21 cellular contexts compared by ENCODE assay signal in the genomic region with DNA sequence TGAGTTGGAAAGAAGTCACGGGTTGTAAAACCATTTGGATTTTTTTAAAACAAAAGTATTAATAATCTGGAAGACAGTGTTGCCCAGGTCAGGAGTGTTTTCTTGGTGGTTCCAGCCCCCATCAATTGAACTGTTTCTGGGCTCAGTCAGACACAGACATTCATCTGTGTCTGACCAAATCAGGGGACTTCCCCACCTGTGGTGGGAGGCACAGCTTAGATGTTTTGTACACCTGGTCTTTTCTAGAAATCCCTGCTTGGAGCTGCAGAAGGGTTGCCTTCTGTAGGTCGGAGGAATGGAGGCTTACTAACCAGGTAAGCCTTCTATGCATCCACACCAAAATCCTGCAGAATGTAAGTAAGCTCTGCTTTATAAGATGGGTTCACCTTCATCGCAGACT.
DNase-seq lines count a peak whose midpoint lies in the region; ATAC-seq and TF ChIP-seq lines count a peak whose summit lies in the region.
"Had no signal": no experiment of that assay in that cellular context is flagged by ENCODE, and none has a peak within 500 bp of the region (broad histone marks: within the 10 kb centered on the region; RNA-seq: fewer than 3 reads in every experiment).

No MANE protein-coding gene starts in this region.

- no peak overlapping the region for H3K23ac ChIP-seq in neuronal stem cell (ENCODE audit: low read depth, low read length, poor library complexity)

- H2BK12ac ChIP-seq in neuronal stem cell (ENCODE audit: low read length), result no peak overlapping the region

- H3K4me2 ChIP-seq in BLaER1 (no peak overlapping the region), OCI-LY7 (ENCODE audit: low read length) (no peak overlapping the region), neuronal stem cell (ENCODE audit: insufficient read depth, low read length, poor library complexity, severe bottlenecking) (no peak overlapping the region)

- no peak overlapping the region for H2BK5ac ChIP-seq in neuronal stem cell (ENCODE audit: low read length)

- no peak overlapping the region for H4K91ac ChIP-seq in neuronal stem cell (ENCODE audit: low read depth, low read length, poor library complexity)

- H3K4ac ChIP-seq in neuronal stem cell (ENCODE audit: low read length), result no peak overlapping the region

- H3K9me3 ChIP-seq in BLaER1 (no peaks in the 10 kb centered on the region), OCI-LY7 (ENCODE audit: low read length) (no peaks in the 10 kb centered on the region), neuronal stem cell (replicated peaks in 1 of 2; ENCODE audit: control insufficient read depth in 2 of 2, insufficient read depth in 1 of 2, low read depth in 1 of 2, low read length in 2 of 2) (no peaks in the 10 kb centered on the region)
- H3K9me3 ChIP-seq: BE2C, SJCRH30 had no signal

- H3K4me1 ChIP-seq in BLaER1, result peaks cover 11% of the 10 kb centered on the region
- H3K4me1 ChIP-seq in OCI-LY7 (ENCODE audit: insufficient read depth, low read length, poor library complexity, severe bottlenecking), result peaks cover 31% of the 10 kb centered on the region
- peaks cover 16 to 23% of the 10 kb centered on the region in 2 donors for H3K4me1 ChIP-seq in neuronal stem cell (ENCODE audit: control insufficient read depth in 2 of 2, insufficient read depth in 1 of 2, low read depth in 1 of 2, low read length in 2 of 2)
- H3K4me1 ChIP-seq: BE2C, SJCRH30 had no signal

- CTCF ChIA-PET in GM10248 (lab: Yijun Ruan, JAX), result interaction anchor here (0.7 to 11.2 kb wide), 9 partner anchors 10 to 65 kb away, joined by 3 to 183 read pairs (median 4); partner anchors contain the start of gene CDS2
- CTCF ChIA-PET in OCI-LY7 (lab: Charles Lee; ENCODE audit: unreplicated experiment), result no interaction called here

- no peaks in the 10 kb centered on the region for H3K9me3 Mint-ChIP-seq in effector memory CD8-positive, alpha-beta T cell
- no peaks in the 10 kb centered on the region for H3K9me3 Mint-ChIP-seq in T-helper 2 cell treated with Interferon-gamma antibody and Interleukin-4, amounts not matched to agents 5 μg/mL and 100 μg/mL, for 36 hours

- H2BK120ac ChIP-seq in neuronal stem cell (ENCODE audit: low read depth, low read length), result no peak overlapping the region

- H4K20me1 ChIP-seq in BLaER1, result no peaks in the 10 kb centered on the region
- H4K20me1 ChIP-seq in OCI-LY7 (ENCODE audit: insufficient read depth, low read length), result no peaks in the 10 kb centered on the region

- TSS peak; percentile 8 for BruUV-seq in OCI-LY7 (replicated peaks; lab: Mats Ljungman, UMichigan)

- H3K4me3 ChIP-seq in BLaER1, result no peak overlapping the region
- no peak overlapping the region for H3K4me3 ChIP-seq in OCI-LY7 (ENCODE audit: low read depth, low read length, poor library complexity, severe bottlenecking)
- no peak overlapping the region for H3K4me3 ChIP-seq in neuronal stem cell (ENCODE audit: low read length in 2 of 2)
- H3K4me3 ChIP-seq: SJCRH30 had no signal

- H3K9ac ChIP-seq in BLaER1 (0 out of 2 replicates have a peak overlapping the region, but pooled peaks have one; percentile 21), neuronal stem cell (ENCODE audit: low read depth, low read length, poor library complexity) (no peak overlapping the region)

- H4K8ac ChIP-seq in neuronal stem cell (ENCODE audit: low read depth, low read length), result no peak overlapping the region

- POLR2A ChIA-PET in GM10248 (lab: Yijun Ruan, JAX), result interaction anchor here (1.1 kb wide), 1 partner anchor 70 kb away, joined by 7 read pairs; the partner anchor contains the start of gene PCNA
- POLR2A ChIA-PET in OCI-LY7 (lab: Charles Lee), result interaction anchor here (0.6 to 1.3 kb wide), 3 partner anchors 21 to 64 kb away, joined by 3 to 5 read pairs (median 4); partner anchors contain the start of gene CDS2

- no peak overlapping the region for H3K18ac ChIP-seq in neuronal stem cell (ENCODE audit: low read length)

- peaks cover 7% of the 10 kb centered on the region for H3K79me1 ChIP-seq in neuronal stem cell (ENCODE audit: low read depth, low read length)

- H3K27ac Mint-ChIP-seq in effector memory CD8-positive, alpha-beta T cell, result peak overlapping the region; percentile 41 to 55
- no peak overlapping the region for H3K27ac Mint-ChIP-seq in T-helper 2 cell treated with Interferon-gamma antibody and Interleukin-4, amounts not matched to agents 5 μg/mL and 100 μg/mL, for 36 hours

- H3K9me2 ChIP-seq in OCI-LY7 (ENCODE audit: insufficient read depth, low read length), result no peaks in the 10 kb centered on the region

- no peak overlapping the region for H3K4me3 Mint-ChIP-seq in effector memory CD8-positive, alpha-beta T cell
- no peak overlapping the region for H3K4me3 Mint-ChIP-seq in T-helper 2 cell treated with Interferon-gamma antibody and Interleukin-4, amounts not matched to agents 5 μg/mL and 100 μg/mL, for 36 hours

- no peaks in the 10 kb centered on the region for H3K27me3 Mint-ChIP-seq in effector memory CD8-positive, alpha-beta T cell
- no peaks in the 10 kb centered on the region for H3K27me3 Mint-ChIP-seq in T-helper 2 cell treated with Interferon-gamma antibody and Interleukin-4, amounts not matched to agents 5 μg/mL and 100 μg/mL, for 36 hours (ENCODE audit: low read depth)

- H3K4me1 Mint-ChIP-seq in effector memory CD8-positive, alpha-beta T cell (ENCODE audit: low read depth in 2 of 2), result peaks cover 2 to 4% of the 10 kb centered on the region in 2 donors
- H3K4me1 Mint-ChIP-seq in T-helper 2 cell treated with Interferon-gamma antibody and Interleukin-4, amounts not matched to agents 5 μg/mL and 100 μg/mL, for 36 hours (ENCODE audit: low read depth), result peaks cover 10% of the 10 kb centered on the region

- H3K14ac ChIP-seq in neuronal stem cell (ENCODE audit: low read length), result no peak overlapping the region

- no peak for ATAC-seq in effector memory CD8-positive, alpha-beta T cell (replicated peaks)

- TF ChIP-seq CTCF in GM10248 (IDR thresholded peaks at IDR 0.05; ENCODE audit: control extremely low read depth, extremely low read depth, low read depth, missing control alignments), result no peak
- TF ChIP-seq CTCF in OCI-LY7 (conservative IDR thresholded peaks at IDR 0.05; ENCODE audit: low read length), result no peak

- H3K27ac ChIP-seq in BLaER1 (no peak overlapping the region), OCI-LY7 (ENCODE audit: low read depth, low read length, poor library complexity, severe bottlenecking) (no peak overlapping the region), neuronal stem cell (replicated peaks; ENCODE audit: low read length) (no peak overlapping the region)
- H3K27ac ChIP-seq: HL-60, SJCRH30 had no signal

- H2AK5ac ChIP-seq in neuronal stem cell (ENCODE audit: low read depth, low read length), result no peak overlapping the region

- DNase-seq in GM10248 (ENCODE audit: extremely low spot score) (peak; percentile 36), OCI-LY7 (ENCODE audit: low spot score) (no peak), SHP77 treated with DMSO at 0.1 percent for 48 hours (lab: John Stamatoyannopoulos, UW) (no peak), T-helper 9 cell (no peak), neuronal stem cell (ENCODE audit: low spot score) (no peak)
- DNase-seq in effector memory CD8-positive, alpha-beta T cell, result no peak
- DNase-seq in T-helper 2 cell treated with Interferon-gamma antibody and Interleukin-4, amounts not matched to agents 5 μg/mL and 100 μg/mL, for 36 hours (ENCODE audit: low spot score), result no peak
- DNase-seq: BE2C, DMS153, EL, H7, NCI-H1417 treated with DMSO at 0.1 percent for 48 hours, NCI-H2029, NCI-H2171, NCI-H446, NCI-H69, OCI-M1, RPMI8226, SJCRH30 had no signal

- no peak overlapping the region for H2BK15ac ChIP-seq in neuronal stem cell (ENCODE audit: low read length)

- no peak overlapping the region for H2AFZ ChIP-seq in OCI-LY7 (ENCODE audit: low read length)
- H2AFZ ChIP-seq in neuronal stem cell (ENCODE audit: low read length), result no peak overlapping the region

- H3K36me3 Mint-ChIP-seq in effector memory CD8-positive, alpha-beta T cell (ENCODE audit: insufficient read depth), result peaks cover 59% of the 10 kb centered on the region
- peaks cover 26% of the 10 kb centered on the region for H3K36me3 Mint-ChIP-seq in T-helper 2 cell treated with Interferon-gamma antibody and Interleukin-4, amounts not matched to agents 5 μg/mL and 100 μg/mL, for 36 hours (ENCODE audit: low read depth)

- H3K36me3 ChIP-seq in BLaER1 (peaks cover 84% of the 10 kb centered on the region), OCI-LY7 (ENCODE audit: insufficient read depth, low read length) (peaks cover 38% of the 10 kb centered on the region; the same call in 1 of the 2 replicates), neuronal stem cell (replicated peaks in 1 of 2; ENCODE audit: control insufficient read depth in 2 of 2, insufficient read depth in 2 of 2, low read length in 2 of 2) (peaks cover 31 to 94% of the 10 kb centered on the region in 2 donors)

- H3K27me3 ChIP-seq in BLaER1 (no peaks in the 10 kb centered on the region), neuronal stem cell (ENCODE audit: control insufficient read depth in 3 of 3, insufficient read depth in 3 of 3, low read depth in 1 of 3, low read length in 3 of 3) (peaks cover 0 to 2% (median 0%) of the 10 kb centered on the region in 3 experiments)
- H3K27me3 ChIP-seq: BE2C, SJCRH30 had no signal

- no peaks in the 10 kb centered on the region for H3K79me2 ChIP-seq in OCI-LY7 (ENCODE audit: insufficient read depth, low read depth, low read length)

- intact Hi-C loops in OCI-LY7 (cut with micrococcal nuclease; ENCODE audit: unreplicated experiment), result loop anchor here (5.0 to 10.0 kb wide), 2 partner anchors 236 to 583 kb away; no protein-coding TSS in a partner anchor

- no CpG with 5 or more reads among the region's 3 CpGs for WGBS in neuronal stem cell (ENCODE audit: extremely low coverage in 2 of 2, insufficient read length in 2 of 2, insufficient replicate concordance in 1 of 2), 2 donors
